19 cellular contexts compared by ENCODE assay signal in the genomic region with DNA sequence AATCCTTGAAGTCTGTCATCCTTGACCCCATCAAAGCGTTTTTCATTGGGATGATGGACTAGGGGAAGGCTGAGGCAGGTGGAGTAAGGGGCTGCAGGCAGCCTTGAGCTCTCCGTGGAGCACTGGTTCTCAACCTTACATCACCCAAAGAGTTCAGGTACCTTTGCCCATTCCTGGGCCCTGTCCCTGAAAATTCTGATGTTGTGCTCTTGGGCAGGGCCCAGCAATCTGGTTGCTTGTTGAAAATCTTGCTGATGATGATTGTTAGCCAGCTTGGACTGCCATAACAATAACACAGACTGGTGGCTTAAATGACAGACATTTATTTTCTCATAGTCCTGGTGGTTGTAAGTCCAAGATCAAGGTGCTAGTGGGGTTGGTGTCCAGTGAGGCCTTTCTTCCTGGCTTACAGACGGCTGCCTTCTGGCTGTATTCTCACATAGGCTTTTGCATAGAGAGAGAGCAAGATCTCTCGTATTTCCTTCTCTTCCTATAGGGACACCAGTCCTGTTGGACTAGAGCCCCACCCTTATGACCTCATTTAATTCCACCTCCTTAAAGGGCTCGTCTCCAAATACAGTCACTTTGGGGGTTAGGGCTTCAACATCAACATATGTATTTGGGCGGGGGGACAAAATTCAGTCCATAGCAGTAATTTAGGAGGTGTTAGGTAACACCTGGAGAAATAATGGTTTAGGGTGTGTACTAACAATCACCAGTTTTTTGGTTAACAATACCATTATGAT.
A peak's percentile ranks its signal among the peaks of the same experiment; 100 is the strongest.
DNase-seq lines count a peak whose midpoint lies in the region; ATAC-seq, FAIRE-seq and TF ChIP-seq lines count a peak whose summit lies in the region.
"Had no signal": no experiment of that assay in that cellular context is flagged by ENCODE, and none has a peak within 500 bp of the region (broad histone marks: within the 10 kb centered on the region; RNA-seq: fewer than 3 reads in every experiment).

No MANE protein-coding gene starts in this region.

- peaks cover 4% of the 10 kb centered on the region for H3K4me1 Mint-ChIP-seq in T-helper 17 cell

- peak overlapping the region in 9 of 11 experiments; percentile 63 to 96 (median 92); a peak in 16 of 22 replicates for H3K27ac ChIP-seq in BLaER1 treated with 17β-estradiol and CSF1 and Interleukin-3, amounts not matched to agents 10 nM and 100 nM
- no peak overlapping the region for H3K27ac ChIP-seq in small intestine (ENCODE audit: low read depth in 1 of 2, low read length in 1 of 2)
- H3K27ac ChIP-seq: A549, KMS-11 had no signal

- intact Hi-C loops in left colon (cut with DNase I, micrococcal nuclease), result no loop called here

- H3K4me3 ChIP-seq in BLaER1 treated with 17β-estradiol and CSF1 and Interleukin-3, amounts not matched to agents 10 nM and 100 nM, result no peak overlapping the region
- H3K4me3 ChIP-seq in small intestine (ENCODE audit: low read depth in 1 of 2, low read length in 2 of 2), result no peak overlapping the region
- H3K4me3 ChIP-seq: A549, GM12878, MG63 had no signal

- no peak overlapping the region for H3K4me3 Mint-ChIP-seq in T-helper 17 cell
- H3K4me3 Mint-ChIP-seq: CD4-positive, CD25-positive, alpha-beta regulatory T cell had no signal

- peaks cover 5% of the 10 kb centered on the region for H3K27me3 Mint-ChIP-seq in T-helper 17 cell
- H3K27me3 Mint-ChIP-seq: CD4-positive, CD25-positive, alpha-beta regulatory T cell had no signal

- H3K27me3 ChIP-seq in BLaER1 treated with 17β-estradiol and CSF1 and Interleukin-3, amounts not matched to agents 10 nM and 100 nM, result 0 out of 22 replicates have a peak, but pooled peaks cover 0 to 3% (median 0%) of the 10 kb centered on the region in 11 experiments
- H3K27me3 ChIP-seq in small intestine (ENCODE audit: control insufficient read depth in 2 of 2, insufficient read depth in 2 of 2, low read length in 2 of 2), result no peaks in the 10 kb centered on the region
- H3K27me3 ChIP-seq: MG63 had no signal

- FAIRE-seq in small intestine (lab: Jason Lieb, UNC), result no peak
- FAIRE-seq in D721Med (lab: Jason Lieb, UNC), result no peak
- FAIRE-seq: A549, GM12878, GM18507 had no signal

- ATAC-seq in T-helper 17 cell (no peak), left colon (peak; percentile 96), GM21360 (IDR thresholded peaks at IDR 0.05; ENCODE audit: unreplicated experiment) (no peak)
- ATAC-seq: A549, GM12878, HCT116 had no signal

- DNase-seq in T-helper 17 cell, result no peak
- no peak for DNase-seq in left colon
- DNase-seq in small intestine, result peak; percentile 40
- DNase-seq in inferior parietal cortex (ENCODE audit: extremely low spot score), result no peak
- no peak for DNase-seq in D721Med (ENCODE audit: insufficient read length, low spot score)
- DNase-seq in SW 1271 (lab: John Stamatoyannopoulos, UW), result no peak
- DNase-seq: CD4-positive, CD25-positive, alpha-beta regulatory T cell; MG63; NCI-H1105; NCI-H187; NCI-H510A; SIG-M5 had no signal

- peaks cover 46 to 81% (median 60%) of the 10 kb centered on the region in 10 experiments for H3K4me1 ChIP-seq in BLaER1 treated with 17β-estradiol and CSF1 and Interleukin-3, amounts not matched to agents 10 nM and 100 nM
- no peaks in the 10 kb centered on the region for H3K4me1 ChIP-seq in small intestine (ENCODE audit: control insufficient read depth in 2 of 2, insufficient read depth in 1 of 2, low read depth in 1 of 2, low read length in 1 of 2)
- H3K4me1 ChIP-seq: A549 had no signal

- peak overlapping the region; percentile 0 to 92 (median 74); a peak in 20 of 22 replicates for H3K4me2 ChIP-seq in BLaER1 treated with 17β-estradiol and CSF1 and Interleukin-3, amounts not matched to agents 10 nM and 100 nM
- H3K4me2 ChIP-seq: A549, KMS-11 had no signal

- TF ChIP-seq CTCF in D721Med (IDR thresholded peaks at IDR 0.05; ENCODE audit: insufficient read depth, missing control alignments), result no peak

- peak overlapping the region; percentile 1 for H3K27ac Mint-ChIP-seq in T-helper 17 cell
- H3K27ac Mint-ChIP-seq: CD4-positive, CD25-positive, alpha-beta regulatory T cell had no signal

- H3K36me3 Mint-ChIP-seq in T-helper 17 cell (ENCODE audit: low read depth), result peaks cover 2% of the 10 kb centered on the region
- H3K36me3 Mint-ChIP-seq: CD4-positive, CD25-positive, alpha-beta regulatory T cell had no signal

- H3K9me3 ChIP-seq in BLaER1 treated with 17β-estradiol and CSF1 and Interleukin-3, amounts not matched to agents 10 nM and 100 nM (replicated peaks in 1 of 11), result no peaks in the 10 kb centered on the region
- H3K9me3 ChIP-seq in T-helper 17 cell (ENCODE audit: control insufficient read depth, low read length, poor library complexity, severe bottlenecking) (no peaks in the 10 kb centered on the region), small intestine (ENCODE audit: control insufficient read depth, low read depth) (no peaks in the 10 kb centered on the region)
- H3K9me3 ChIP-seq: A549, MG63 had no signal

- no peaks in the 10 kb centered on the region for H3K36me3 ChIP-seq in BLaER1 treated with 17β-estradiol and CSF1 and Interleukin-3, amounts not matched to agents 10 nM and 100 nM
- no peaks in the 10 kb centered on the region for H3K36me3 ChIP-seq in small intestine (ENCODE audit: control insufficient read depth in 2 of 2, insufficient read depth in 2 of 2, low read length in 2 of 2)
- H3K36me3 ChIP-seq: MG63 had no signal

- no peaks in the 10 kb centered on the region; a peak in 1 of 22 replicates for H4K20me1 ChIP-seq in BLaER1 treated with 17β-estradiol and CSF1 and Interleukin-3, amounts not matched to agents 10 nM and 100 nM

- 71 to 81% (median 77%) methylated on average over 6 of the region's 6 CpGs for WGBS in small intestine, 3 donors

- H3K9ac ChIP-seq in BLaER1 treated with 17β-estradiol and CSF1 and Interleukin-3, amounts not matched to agents 10 nM and 100 nM, result peak overlapping the region in 6 of 11 experiments; percentile 71 to 78 (median 77); a peak in 11 of 22 replicates
- H3K9ac ChIP-seq: KMS-11 had no signal

Comparison
In these comparisons a context has a peak if more than half of its experiments do, and no peak if none do; other contexts are left out.
1. H3K27ac ChIP-seq: peak in BLaER1 treated with 17β-estradiol and CSF1 and Interleukin-3, amounts not matched to agents 10 nM and 100 nM (9 of 11); none in small intestine (0 of 2).